8 cellular contexts compared by ENCODE assay signal in genomic region chr1:40314721-40315238, GRCh38. TPM values are rescaled to one million over a fixed set of nuclear protein-coding genes. Genes with fewer than 3 reads are reported as not detected.
DNase-seq lines count a peak whose midpoint lies in the region; TF ChIP-seq lines count a peak whose summit lies in the region.

No MANE protein-coding gene starts in this region.

- peak overlapping the region; percentile 81 for H3K4me2 ChIP-seq in OCI-LY7 (ENCODE audit: low read length)

- POLR2A ChIA-PET in OCI-LY7 (lab: Charles Lee), result interaction anchor here (0.7 to 2.4 kb wide), 11 partner anchors 13 to 136 kb away, joined by 3 to 8 read pairs (median 3); partner anchors contain the start of gene ZFP69B

- H3K36me3 ChIP-seq in OCI-LY7 (ENCODE audit: insufficient read depth, low read length) (no peaks in the 10 kb centered on the region), esophagus muscularis mucosa (no peaks in the 10 kb centered on the region), sigmoid colon (no peaks in the 10 kb centered on the region)

- peak overlapping the region; percentile 87 for H2AFZ ChIP-seq in OCI-LY7 (ENCODE audit: low read length)

- H3K27ac ChIP-seq in OCI-LY7 (ENCODE audit: low read depth, low read length, poor library complexity, severe bottlenecking), result peak overlapping the region; percentile 44
- H3K27ac ChIP-seq in esophagus muscularis mucosa (replicated peaks in 1 of 4), result peak overlapping the region; percentile 45 to 68 (median 60)
- H3K27ac ChIP-seq in sigmoid colon, result peak overlapping the region in 3 of 4 donors; percentile 37 to 65 (median 50)

- TF ChIP-seq POLR2A in esophagus muscularis mucosa (IDR thresholded peaks at IDR 0.05; ENCODE audit: low read depth) (no peak), sigmoid colon (IDR thresholded peaks at IDR 0.05) (no peak)

- H3K4me3 ChIP-seq in GM12864 (ENCODE audit: low read depth, low read length), result peak overlapping the region; percentile 38
- H3K4me3 ChIP-seq in OCI-LY7 (ENCODE audit: low read depth, low read length, poor library complexity, severe bottlenecking), result peak overlapping the region; percentile 56
- peak overlapping the region; percentile 50 to 62 (median 52) for H3K4me3 ChIP-seq in esophagus muscularis mucosa
- H3K4me3 ChIP-seq in sigmoid colon, result peak overlapping the region in 3 of 4 donors; percentile 44 to 55 (median 51)

- TF ChIP-seq EP300 in esophagus muscularis mucosa (IDR thresholded peaks at IDR 0.05) (no peak), sigmoid colon (IDR thresholded peaks at IDR 0.05) (no peak)

- DNase-seq in GM12864 (ENCODE audit: low read depth), result no peak
- no peak for DNase-seq in OCI-LY7 (ENCODE audit: low spot score)
- no peak for DNase-seq in esophagus muscularis mucosa (ENCODE audit: extremely low spot score)
- no peak for DNase-seq in sigmoid colon
- no peak for DNase-seq in GM19240 (ENCODE audit: insufficient read length, low spot score)
- DNase-seq in occipital lobe (lab: John Stamatoyannopoulos, UW), result no peak
- no peak for DNase-seq in cerebellum (ENCODE audit: low spot score)
- DNase-seq in islet precursor cell, result no peak

- H3K9me3 ChIP-seq in OCI-LY7 (ENCODE audit: low read length) (no peaks in the 10 kb centered on the region), esophagus muscularis mucosa (no peaks in the 10 kb centered on the region), sigmoid colon (no peaks in the 10 kb centered on the region)

- no peaks in the 10 kb centered on the region for H4K20me1 ChIP-seq in OCI-LY7 (ENCODE audit: insufficient read depth, low read length)

- intact Hi-C loops in OCI-LY7 (cut with micrococcal nuclease; ENCODE audit: unreplicated experiment) (loop anchor here (2.0 kb wide), 2 partner anchors 58 to 162 kb away; no protein-coding TSS in a partner anchor), esophagus muscularis mucosa (cut with DNase I) (loop anchor here (5.0 kb wide), 2 partner anchors 57 to 152 kb away; partner anchors contain the start of genes RLF and ZMPSTE24), sigmoid colon (cut with DNase I) (loop anchor here (2.0 to 5.0 kb wide), 3 partner anchors 57 to 162 kb away; partner anchors contain the start of genes RLF and ZMPSTE24)

- CTCF ChIA-PET in OCI-LY7 (lab: Charles Lee; ENCODE audit: unreplicated experiment), result interaction anchor here (0.6 to 3.0 kb wide), 11 partner anchors 21 to 236 kb away, joined by 3 to 10 read pairs (median 4); no protein-coding TSS in a partner anchor

- H3K4me1 ChIP-seq in OCI-LY7 (ENCODE audit: insufficient read depth, low read length, poor library complexity, severe bottlenecking), result peaks cover 53% of the 10 kb centered on the region
- H3K4me1 ChIP-seq in esophagus muscularis mucosa, result peaks cover 24 to 31% (median 30%) of the 10 kb centered on the region in 4 donors
- peaks cover 0 to 31% (median 26%) of the 10 kb centered on the region in 4 donors for H3K4me1 ChIP-seq in sigmoid colon

- H3K27me3 ChIP-seq in esophagus muscularis mucosa (peaks cover 0 to 43% (median 20%) of the 10 kb centered on the region in 4 donors), sigmoid colon (peaks cover 16 to 43% (median 26%) of the 10 kb centered on the region in 3 donors)

- no peaks in the 10 kb centered on the region for H3K79me2 ChIP-seq in OCI-LY7 (ENCODE audit: insufficient read depth, low read depth, low read length)

- no peaks in the 10 kb centered on the region for H3K9me2 ChIP-seq in OCI-LY7 (ENCODE audit: insufficient read depth, low read length)

- 31% methylated on average over 12 of the region's 13 CpGs for WGBS in esophagus muscularis mucosa
- 65 to 70% methylated on average over 13 of the region's 13 CpGs for WGBS in sigmoid colon, 2 donors

- TF ChIP-seq CTCF in GM12864 (IDR thresholded peaks at IDR 0.05; ENCODE audit: low read depth, low read length, missing control alignments) (no peak), OCI-LY7 (conservative IDR thresholded peaks at IDR 0.05; ENCODE audit: low read length) (no peak), esophagus muscularis mucosa (IDR thresholded peaks at IDR 0.05) (no peak), sigmoid colon (IDR thresholded peaks at IDR 0.05) (no peak)

- no TSS peak for BruUV-seq in OCI-LY7 (replicated peaks; lab: Mats Ljungman, UMichigan)

RNA-seq across cellular contexts. Expression of gene COL9A2, which starts 2.3 kb away (rescaled TPM):
- 10.6 and 12.8 TPM in 2 replicates for total RNA-seq in OCI-LY7 (2014; rRNA removed; shearing (Covaris generic))
- total RNA-seq in OCI-LY7 (2022) (19.3 and 21.4 TPM in 2 replicates), esophagus muscularis mucosa (1 to 10 TPM; 1.2 to 2.5 (median 1.7) TPM), sigmoid colon (1 to 10 TPM in 3 of 4 donors, under 1 TPM in 1; 0.99 to 3.6 (median 1.3) TPM), occipital lobe (17.5 TPM), cerebellum (8.3 TPM)
- polyA plus RNA-seq in sigmoid colon, result 10 to 100 TPM in 1 of 3 donors, 1 to 10 TPM in 2; 1.2 to 19.6 (median 2.4) TPM

RNA-seq across cellular contexts. Expression of gene ZMPSTE24, which starts 56.7 kb away (rescaled TPM):
- total RNA-seq in OCI-LY7 (2014; rRNA removed; shearing (Covaris generic)), result 13.4 and 15.8 TPM in 2 replicates
- total RNA-seq in OCI-LY7 (2022), result 18.8 and 24.3 TPM in 2 replicates
- total RNA-seq in esophagus muscularis mucosa, result 10 to 100 TPM; 37.4 to 49.8 (median 48.9) TPM
- 10 to 100 TPM; 31.0 to 40.7 (median 40.5) TPM for total RNA-seq in sigmoid colon
- polyA plus RNA-seq in sigmoid colon, result 10 to 100 TPM; 10.8 to 28.0 (median 11.8) TPM
- total RNA-seq in occipital lobe, result 51.0 TPM
- 35.9 TPM for total RNA-seq in cerebellum

RNA-seq across cellular contexts. Expression of gene SMAP2, which starts 58.7 kb away (rescaled TPM):
- total RNA-seq in OCI-LY7 (2014; rRNA removed; shearing (Covaris generic)), result 50.3 and 60.5 TPM in 2 replicates
- total RNA-seq in OCI-LY7 (2022) (105 and 118 TPM in 2 replicates), esophagus muscularis mucosa (10 to 100 TPM; 20.7 to 39.3 (median 29.2) TPM), sigmoid colon (10 to 100 TPM; 20.5 to 28.5 (median 25.5) TPM), occipital lobe (24.6 TPM), cerebellum (24.8 TPM)
- polyA plus RNA-seq in sigmoid colon, result 100 to 1,000 TPM in 1 of 3 donors, 10 to 100 TPM in 2; 22.8 to 113 (median 24.3) TPM
